In genomic region chr11:2888266-2888968, GRCh38 we compare ENCODE assay signal across 8 cellular contexts. TPM values are rescaled to one million over a fixed set of nuclear protein-coding genes. Genes with fewer than 3 reads are reported as not detected.
DNase-seq lines count a peak whose midpoint lies in the region; ATAC-seq and TF ChIP-seq lines count a peak whose summit lies in the region.

No MANE protein-coding gene starts in this region.

- no peak overlapping the region for H3K4me3 ChIP-seq in RWPE2 (ENCODE audit: severe bottlenecking)
- H3K4me3 ChIP-seq in fibroblast of the aortic adventitia (ENCODE audit: low read depth, low read length), result no peak overlapping the region
- H3K4me3 ChIP-seq in neutrophil (ENCODE audit: low read depth in 1 of 2, low read length in 1 of 2), result no peak overlapping the region

- TF ChIP-seq CTCF in RWPE2 (IDR thresholded peaks at IDR 0.05; ENCODE audit: poor library complexity, severe bottlenecking) (peak; percentile 93), fibroblast of the aortic adventitia (IDR thresholded peaks at IDR 0.05; ENCODE audit: insufficient read depth, low read length) (peak; percentile 99), neutrophil (IDR thresholded peaks at IDR 0.05) (peak; percentile 95)

- H3K27me3 Mint-ChIP-seq in activated T-helper 17 cell treated with anti-CD3 and anti-CD28 coated beads, Interleukin-2, amount 50 U/mL, for 72 hours, result no peaks in the 10 kb centered on the region

- no peak overlapping the region for H3K4me3 Mint-ChIP-seq in activated T-helper 17 cell treated with anti-CD3 and anti-CD28 coated beads, Interleukin-2, amount 50 U/mL, for 72 hours

- H3K9me3 Mint-ChIP-seq in activated T-helper 17 cell treated with anti-CD3 and anti-CD28 coated beads, Interleukin-2, amount 50 U/mL, for 72 hours, result no peaks in the 10 kb centered on the region

- H3K4me1 Mint-ChIP-seq in activated T-helper 17 cell treated with anti-CD3 and anti-CD28 coated beads, Interleukin-2, amount 50 U/mL, for 72 hours, result no peaks in the 10 kb centered on the region

- no peak overlapping the region for H3K27ac Mint-ChIP-seq in activated T-helper 17 cell treated with anti-CD3 and anti-CD28 coated beads, Interleukin-2, amount 50 U/mL, for 72 hours

- H3K36me3 Mint-ChIP-seq in activated T-helper 17 cell treated with anti-CD3 and anti-CD28 coated beads, Interleukin-2, amount 50 U/mL, for 72 hours (ENCODE audit: low read depth), result peaks cover under 1% of the 10 kb centered on the region

- DNase-seq in EL (peak; percentile 82), LoVo (ENCODE audit: low spot score) (peak; percentile 71), RWPE2 (ENCODE audit: low spot score) (no peak), fibroblast of the aortic adventitia (ENCODE audit: low read depth) (peak; percentile 91), stromal cell of bone marrow (ENCODE audit: low read depth) (peak; percentile 60)

- H3K9me3 ChIP-seq in RWPE2 (ENCODE audit: severe bottlenecking) (no peaks in the 10 kb centered on the region), neutrophil (no peaks in the 10 kb centered on the region)

- H3K27me3 ChIP-seq in RWPE2 (ENCODE audit: insufficient read depth, poor library complexity, severe bottlenecking), result no peaks in the 10 kb centered on the region
- peaks cover 88% of the 10 kb centered on the region for H3K27me3 ChIP-seq in neutrophil

- H3K4me1 ChIP-seq in RWPE2 (ENCODE audit: insufficient read depth, poor library complexity, severe bottlenecking) (peaks cover 22% of the 10 kb centered on the region), neutrophil (ENCODE audit: control insufficient read depth in 1 of 2, insufficient read depth in 1 of 2, low read depth in 1 of 2, low read length in 1 of 2) (peaks cover 37 to 47% of the 10 kb centered on the region in 2 experiments)

- H3K27ac ChIP-seq in RWPE2 (ENCODE audit: poor library complexity, severe bottlenecking), result no peak overlapping the region
- no peak overlapping the region for H3K27ac ChIP-seq in neutrophil

- no peaks in the 10 kb centered on the region for H3K36me3 ChIP-seq in RWPE2 (ENCODE audit: low read depth)
- H3K36me3 ChIP-seq in neutrophil, result no peaks in the 10 kb centered on the region

- ATAC-seq in RWPE2 (ENCODE audit: low read depth) (peak; percentile 60), GM21786 (IDR thresholded peaks at IDR 0.05; ENCODE audit: unreplicated experiment) (no peak)
- peak; percentile 48 for ATAC-seq in activated T-helper 17 cell treated with anti-CD3 and anti-CD28 coated beads, Interleukin-2, amount 50 U/mL, for 72 hours (replicated peaks)

RNA-seq across cellular contexts. Expression of gene CDKN1C, which starts 2.8 kb away (rescaled TPM):
- 10 to 100 TPM in 1 of 2 donors, under 1 TPM in 1; 0.58 to 34.8 TPM for total RNA-seq in activated T-helper 17 cell treated with anti-CD3 and anti-CD28 coated beads, Interleukin-2, amount 50 U/mL, for 72 hours
- total RNA-seq in fibroblast of the aortic adventitia (ENCODE audit: low replicate concordance), result 4.2 and 76.6 TPM in 2 replicates

RNA-seq across cellular contexts. Expression of gene PHLDA2, which starts 40.8 kb away (rescaled TPM):
- total RNA-seq in activated T-helper 17 cell treated with anti-CD3 and anti-CD28 coated beads, Interleukin-2, amount 50 U/mL, for 72 hours, result 1 to 10 TPM; 5.6 to 9.1 TPM
- total RNA-seq in fibroblast of the aortic adventitia (ENCODE audit: low replicate concordance), result 1.2 and 3.8 TPM in 2 replicates
